Comparison of ENCODE assay signal across 14 cellular contexts in the genomic region with DNA sequence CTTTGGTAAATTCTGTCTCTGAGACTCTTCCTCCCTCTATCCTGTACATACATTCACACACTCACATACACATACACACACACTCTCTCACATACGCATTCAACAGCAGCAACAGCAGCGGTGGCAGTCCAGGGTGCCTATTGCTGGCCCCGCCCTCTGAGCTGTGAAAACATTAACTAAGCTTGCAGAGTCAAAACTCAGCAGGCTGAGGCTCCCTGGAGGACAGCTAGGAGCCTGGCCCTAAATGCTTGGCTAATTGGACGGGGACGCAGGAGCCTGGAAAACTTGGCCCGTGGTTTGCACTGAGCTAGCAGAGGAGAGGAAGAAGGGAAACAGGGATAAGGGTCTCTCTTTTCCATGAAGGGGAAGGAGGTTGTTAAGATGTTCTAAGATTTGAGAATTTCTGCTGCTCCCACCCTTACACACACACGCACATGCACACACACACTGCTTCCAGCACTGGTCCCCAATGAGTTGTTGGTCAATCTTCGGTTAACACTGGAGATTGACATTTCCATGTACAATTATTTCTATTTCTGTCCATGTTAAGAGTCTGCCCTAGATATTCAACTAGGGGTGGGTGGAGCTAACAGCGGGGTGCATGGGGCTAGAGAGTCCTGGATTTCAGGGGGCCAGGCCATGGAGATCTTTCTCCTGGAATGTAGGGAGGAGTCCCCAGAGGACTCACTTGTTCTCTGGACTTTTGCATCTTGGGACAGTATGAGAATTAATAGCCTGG.
DNase-seq lines count a peak whose midpoint lies in the region; ATAC-seq and TF ChIP-seq lines count a peak whose summit lies in the region.
"Had no signal": no experiment of that assay in that cellular context is flagged by ENCODE, and none has a peak within 500 bp of the region (broad histone marks: within the 10 kb centered on the region; RNA-seq: fewer than 3 reads in every experiment).

No MANE protein-coding gene starts in this region.

- no peaks in the 10 kb centered on the region for H3K9me3 ChIP-seq in left lung
- H3K9me3 ChIP-seq in testis = no peaks in the 10 kb centered on the region
- H3K9me3 ChIP-seq: uterus had no signal

- TF ChIP-seq POLR2A in testis (IDR thresholded peaks at IDR 0.05) = no peak

- in situ Hi-C loops in brain microvascular endothelial cell (cut with HindIII; ENCODE audit: low pct_ligation_motif_present, low sequenced_read_pairs) = no loop called here

- no peaks in the 10 kb centered on the region for H3K36me3 ChIP-seq in brain microvascular endothelial cell (replicated peaks)
- no peaks in the 10 kb centered on the region for H3K36me3 ChIP-seq in left lung
- H3K36me3 ChIP-seq in testis (ENCODE audit: low read depth, missing control alignments) = no peaks in the 10 kb centered on the region
- H3K36me3 ChIP-seq: uterus had no signal

- peaks cover 23 to 30% of the 10 kb centered on the region in 2 donors for H3K4me1 ChIP-seq in left lung
- H3K4me1 ChIP-seq in testis = no peaks in the 10 kb centered on the region
- H3K4me1 ChIP-seq: parathyroid adenoma had no signal

- DNase-seq in NCI-H510A treated with DMSO at 0.1 percent for 48 hours (lab: John Stamatoyannopoulos, UW) (peak; percentile 12), NCI-H510A (lab: John Stamatoyannopoulos, UW) (no peak), brain microvascular endothelial cell (peak; percentile 11), left lung (no peak), testis (peak; percentile 30)
- DNase-seq in activated CD4-positive, alpha-beta T cell treated with anti-CD3 and anti-CD28 coated beads, Interleukin-2, amount 50 U/mL, for 4 hours = no peak
- DNase-seq: activated CD8-positive, alpha-beta T cell treated with anti-CD3 and anti-CD28 coated beads for 36 hours; DMS79; RPMI8226; uterus had no signal

- ATAC-seq in left lung (peak; percentile 72), HG03135 (IDR thresholded peaks at IDR 0.05; ENCODE audit: unreplicated experiment) (no peak), GM21619 (IDR thresholded peaks at IDR 0.05; ENCODE audit: unreplicated experiment) (no peak)
- ATAC-seq: activated CD8-positive, alpha-beta T cell treated with anti-CD3 and anti-CD28 coated beads for 36 hours had no signal

- TF ChIP-seq CTCF in brain microvascular endothelial cell (IDR thresholded peaks at IDR 0.05; ENCODE audit: low read depth, low read length, missing control alignments) (no peak), left lung (IDR thresholded peaks at IDR 0.05) (no peak), testis (IDR thresholded peaks at IDR 0.05) (no peak)

- H3K27ac ChIP-seq in brain microvascular endothelial cell = no peak overlapping the region
- no peak overlapping the region for H3K27ac ChIP-seq in left lung
- no peak overlapping the region for H3K27ac ChIP-seq in testis
- H3K27ac ChIP-seq: parathyroid adenoma, uterus had no signal

- WGBS in testis, 2 donors = 68 to 75% methylated on average over 9 of the region's 9 CpGs

- H3K27me3 ChIP-seq in brain microvascular endothelial cell (replicated peaks) = no peaks in the 10 kb centered on the region
- no peaks in the 10 kb centered on the region for H3K27me3 ChIP-seq in left lung
- no peaks in the 10 kb centered on the region for H3K27me3 ChIP-seq in testis
- H3K27me3 ChIP-seq: uterus had no signal

- H3K4me3 ChIP-seq in brain microvascular endothelial cell (ENCODE audit: low read depth, low read length) (no peak overlapping the region), left lung (no peak overlapping the region), testis (no peak overlapping the region)
- H3K4me3 ChIP-seq: lung, uterus had no signal

- intact Hi-C loops in left lung (cut with DNase I) = no loop called here
- intact Hi-C loops in testis (cut with DNase I; ENCODE audit: low total_unique reads) = no loop called here

Comparison
In these comparisons a context has a peak if more than half of its experiments do, and no peak if none do; other contexts are left out.
1. DNase-seq: peak in NCI-H510A treated with DMSO at 0.1 percent for 48 hours (single experiment), brain microvascular endothelial cell (single experiment) and testis (single experiment); none in NCI-H510A (single experiment), left lung (0 of 2) and activated CD4-positive, alpha-beta T cell treated with anti-CD3 and anti-CD28 coated beads, Interleukin-2, amount 50 U/mL, for 4 hours (0 of 2).